In the genomic region with DNA sequence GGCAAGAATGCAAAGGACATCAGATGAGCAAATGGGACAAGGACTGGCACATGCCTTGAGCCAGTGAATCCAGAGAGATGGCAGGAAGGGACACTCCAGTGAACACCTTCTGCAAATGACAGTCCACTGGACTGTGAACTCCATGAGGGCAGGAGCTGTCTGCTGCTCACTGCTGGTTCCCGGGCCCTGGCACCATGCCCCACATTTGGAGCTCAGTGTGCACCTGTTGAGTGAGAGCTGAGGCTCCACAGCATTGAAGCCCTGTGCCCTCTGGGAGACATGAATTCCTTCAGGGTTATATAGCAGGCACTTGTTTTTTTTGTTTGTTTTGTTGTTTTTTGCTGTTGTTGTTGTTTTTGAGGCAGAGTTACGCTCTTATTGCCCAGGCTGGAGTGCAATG, we compare ENCODE assay signal across 36 cellular contexts. TPM values are rescaled to one million over a fixed set of nuclear protein-coding genes. Genes with fewer than 3 reads are reported as not detected.
"Had no signal": no experiment of that assay in that cellular context is flagged by ENCODE, and none has a peak within 500 bp of the region (broad histone marks: within the 10 kb centered on the region; RNA-seq: fewer than 3 reads in every experiment).

No MANE protein-coding gene starts in this region.

- H3K27ac ChIP-seq: cardiac muscle cell, VCaP had no signal

- H3K36me3 Mint-ChIP-seq: activated CD8-positive, alpha-beta memory T cell treated with anti-CD3 and anti-CD28 coated beads, Interleukin-2, amount 10 ng/mL, durations not matched to agents 7 days and 5 days; activated naive CD4-positive, alpha-beta T cell treated with anti-CD3 and anti-CD28 coated beads, Interleukin-2, amount 10 ng/mL, durations not matched to agents 7 days and 5 days; activated naive CD4-positive, alpha-beta T cell treated with anti-CD3 and anti-CD28 coated beads, Interleukin-2, amount 50 U/mL, for 24 hours; activated naive CD8-positive, alpha-beta T cell; activated naive CD8-positive, alpha-beta T cell treated with anti-CD3 and anti-CD28 coated beads, Interleukin-2, amount 10 ng/mL, durations not matched to agents 7 days and 5 days had no signal

- H3K4me3 ChIP-seq: ascending aorta, cardiac muscle cell had no signal

- H3K27me3 ChIP-seq: ascending aorta, cardiac muscle cell had no signal

- H3K36me3 ChIP-seq: ascending aorta, cardiac muscle cell had no signal

- H3K27ac Mint-ChIP-seq: activated B cell treated with CpG ODN at 0.5 μM for 24 hours; activated CD4-positive, alpha-beta memory T cell treated with anti-CD3 and anti-CD28 coated beads, Interleukin-2, amount 10 ng/mL, durations not matched to agents 7 days and 5 days; activated CD4-positive, alpha-beta T cell treated with anti-CD3 and anti-CD28 coated beads, Interleukin-2, amount 10 ng/mL, durations not matched to agents 24 days and 14 days; activated CD8-positive, alpha-beta memory T cell treated with anti-CD3 and anti-CD28 coated beads, Interleukin-2, amount 10 ng/mL, durations not matched to agents 7 days and 5 days; activated CD8-positive, alpha-beta T cell treated with anti-CD3 and anti-CD28 coated beads, Interleukin-2, amount 10 ng/mL, durations not matched to agents 7 days and 5 days; activated naive CD4-positive, alpha-beta T cell treated with anti-CD3 and anti-CD28 coated beads, Interleukin-2, amount 10 ng/mL, durations not matched to agents 7 days and 5 days; activated naive CD4-positive, alpha-beta T cell treated with anti-CD3 and anti-CD28 coated beads, Interleukin-2, amount 50 U/mL, for 24 hours; activated naive CD8-positive, alpha-beta T cell; activated naive CD8-positive, alpha-beta T cell treated with anti-CD3 and anti-CD28 coated beads, Interleukin-2, amount 10 ng/mL, durations not matched to agents 7 days and 5 days; activated naive CD8-positive, alpha-beta T cell treated with anti-CD3 and anti-CD28 coated beads, Interleukin-2, amount 50 U/mL, for 24 hours; activated T-cell treated with anti-CD3 and anti-CD28 coated beads, Interleukin-2, amount 50 U/mL, for 24 hours; activated T-helper 2 cell treated with anti-CD3 and anti-CD28 coated beads, Interferon-gamma antibody, Interleukin-2, Interleukin-4, amounts not matched to agents 10 μg/mL and 5 μg/mL and 100 μg/mL, durations not matched to agents 14 hours and 24 hours and 36 hours; brain; T-helper 1 cell treated with Interleukin-12 subunit alpha and Interleukin-12 subunit beta and Interleukin-4 antibody, amounts not matched to agents 30 μg/mL and 1 μg/mL, for 36 hours; T-helper 2 cell treated with Interferon-gamma antibody and Interleukin-4, amounts not matched to agents 5 μg/mL and 100 μg/mL, for 36 hours had no signal

- DNase-seq: activated B cell treated with CpG ODN at 0.5 μM for 24 hours; activated CD4-positive, alpha-beta memory T cell treated with anti-CD3 and anti-CD28 coated beads, Interleukin-2, amount 10 ng/mL, durations not matched to agents 7 days and 5 days; activated CD4-positive, alpha-beta T cell treated with anti-CD3 and anti-CD28 coated beads for 4 hours; activated CD4-positive, alpha-beta T cell treated with anti-CD3 and anti-CD28 coated beads, Interleukin-2, amount 10 ng/mL, durations not matched to agents 24 days and 14 days; activated CD4-positive, alpha-beta T cell treated with anti-CD3 and anti-CD28 coated beads, Interleukin-2, amount 50 U/mL, for 48 hours; activated CD4-positive, CD25-positive, alpha-beta regulatory T cell treated with anti-CD3 and anti-CD28 coated beads, Interleukin-2, amount 50 U/mL, for 72 hours; activated CD8-positive, alpha-beta memory T cell treated with anti-CD3 and anti-CD28 coated beads for 24 hours; activated CD8-positive, alpha-beta memory T cell treated with anti-CD3 and anti-CD28 coated beads, Interleukin-2, amount 10 ng/mL, durations not matched to agents 7 days and 5 days; activated CD8-positive, alpha-beta memory T cell treated with anti-CD3 and anti-CD28 coated beads, Interleukin-2, amount 50 U/mL, for 48 hours; activated CD8-positive, alpha-beta T cell treated with anti-CD3 and anti-CD28 coated beads, Interleukin-2, amount 10 ng/mL, durations not matched to agents 7 days and 5 days; activated effector memory CD4-positive, alpha-beta T cell treated with Interleukin-2 at 50 U/mL for 16 hours; activated gamma-delta T cell; activated naive CD4-positive, alpha-beta T cell treated with anti-CD3 and anti-CD28 coated beads, Interleukin-2, amount 10 ng/mL, durations not matched to agents 7 days and 5 days; activated naive CD4-positive, alpha-beta T cell treated with Interleukin-2 at 50 U/mL for 16 hours; activated naive CD8-positive, alpha-beta T cell treated with anti-CD3 and anti-CD28 coated beads, Interleukin-2, amount 10 ng/mL, durations not matched to agents 7 days and 5 days; activated naive CD8-positive, alpha-beta T cell treated with anti-CD3 and anti-CD28 coated beads, Interleukin-2, amount 50 U/mL, for 24 hours; activated T-cell treated with anti-CD3 and anti-CD28 coated beads, Interleukin-2, amount 50 U/mL, for 24 hours; activated T-cell treated with anti-CD3 and anti-CD28 coated beads, Interleukin-2, amount 50 U/mL, for 48 hours; amygdala; anterior cingulate cortex; caudate nucleus; SW 1271; T-helper 1 cell; T-helper 2 cell; T-helper 9 cell had no signal

- H3K9me3 ChIP-seq: ascending aorta had no signal

- H3K4me1 Mint-ChIP-seq: activated B cell treated with CpG ODN at 0.5 μM for 24 hours; activated CD4-positive, alpha-beta memory T cell treated with anti-CD3 and anti-CD28 coated beads, Interleukin-2, amount 10 ng/mL, durations not matched to agents 7 days and 5 days; activated CD4-positive, alpha-beta T cell treated with anti-CD3 and anti-CD28 coated beads, Interleukin-2, amount 10 ng/mL, durations not matched to agents 24 days and 14 days; activated CD8-positive, alpha-beta memory T cell treated with anti-CD3 and anti-CD28 coated beads, Interleukin-2, amount 10 ng/mL, durations not matched to agents 7 days and 5 days; activated naive CD4-positive, alpha-beta T cell treated with anti-CD3 and anti-CD28 coated beads, Interleukin-2, amount 10 ng/mL, durations not matched to agents 7 days and 5 days; activated naive CD4-positive, alpha-beta T cell treated with anti-CD3 and anti-CD28 coated beads, Interleukin-2, amount 50 U/mL, for 24 hours; activated naive CD8-positive, alpha-beta T cell treated with anti-CD3 and anti-CD28 coated beads, Interleukin-2, amount 10 ng/mL, durations not matched to agents 7 days and 5 days; activated naive CD8-positive, alpha-beta T cell treated with anti-CD3 and anti-CD28 coated beads, Interleukin-2, amount 50 U/mL, for 24 hours; brain; central memory CD8-positive, alpha-beta T cell had no signal

- H3K9me3 Mint-ChIP-seq: activated CD4-positive, alpha-beta memory T cell treated with anti-CD3 and anti-CD28 coated beads, Interleukin-2, amount 10 ng/mL, durations not matched to agents 7 days and 5 days; activated CD4-positive, alpha-beta T cell treated with anti-CD3 and anti-CD28 coated beads, Interleukin-2, amount 10 ng/mL, durations not matched to agents 24 days and 14 days; activated naive CD4-positive, alpha-beta T cell treated with anti-CD3 and anti-CD28 coated beads, Interleukin-2, amount 10 ng/mL, durations not matched to agents 7 days and 5 days; activated naive CD4-positive, alpha-beta T cell treated with anti-CD3 and anti-CD28 coated beads, Interleukin-2, amount 50 U/mL, for 24 hours; activated naive CD8-positive, alpha-beta T cell treated with anti-CD3 and anti-CD28 coated beads, Interleukin-2, amount 10 ng/mL, durations not matched to agents 7 days and 5 days; activated naive CD8-positive, alpha-beta T cell treated with anti-CD3 and anti-CD28 coated beads, Interleukin-2, amount 50 U/mL, for 24 hours; activated T-cell treated with anti-CD3 and anti-CD28 coated beads, Interleukin-2, amount 50 U/mL, for 24 hours; activated T-helper 2 cell treated with anti-CD3 and anti-CD28 coated beads, Interferon-gamma antibody, Interleukin-2, Interleukin-4, amounts not matched to agents 10 μg/mL and 5 μg/mL and 100 μg/mL, durations not matched to agents 14 hours and 24 hours and 36 hours; T-helper 1 cell treated with Interleukin-12 subunit alpha and Interleukin-12 subunit beta and Interleukin-4 antibody, amounts not matched to agents 30 μg/mL and 1 μg/mL, for 36 hours; T-helper 2 cell treated with Interferon-gamma antibody and Interleukin-4, amounts not matched to agents 5 μg/mL and 100 μg/mL, for 36 hours had no signal

- H3K27me3 Mint-ChIP-seq: activated B cell treated with CpG ODN at 0.5 μM for 24 hours; activated CD4-positive, alpha-beta T cell treated with anti-CD3 and anti-CD28 coated beads, Interleukin-2, amount 10 ng/mL, durations not matched to agents 24 days and 14 days; activated CD8-positive, alpha-beta memory T cell treated with anti-CD3 and anti-CD28 coated beads, Interleukin-2, amount 10 ng/mL, durations not matched to agents 7 days and 5 days; activated naive CD8-positive, alpha-beta T cell; activated naive CD8-positive, alpha-beta T cell treated with anti-CD3 and anti-CD28 coated beads, Interleukin-2, amount 10 ng/mL, durations not matched to agents 7 days and 5 days; activated naive CD8-positive, alpha-beta T cell treated with anti-CD3 and anti-CD28 coated beads, Interleukin-2, amount 50 U/mL, for 24 hours had no signal

- H3K4me3 Mint-ChIP-seq: activated B cell treated with CpG ODN at 0.5 μM for 24 hours; activated CD4-positive, alpha-beta memory T cell treated with anti-CD3 and anti-CD28 coated beads, Interleukin-2, amount 10 ng/mL, durations not matched to agents 7 days and 5 days; activated CD4-positive, alpha-beta T cell treated with anti-CD3 and anti-CD28 coated beads, Interleukin-2, amount 10 ng/mL, durations not matched to agents 24 days and 14 days; activated CD8-positive, alpha-beta memory T cell treated with anti-CD3 and anti-CD28 coated beads, Interleukin-2, amount 10 ng/mL, durations not matched to agents 7 days and 5 days; activated CD8-positive, alpha-beta T cell treated with anti-CD3 and anti-CD28 coated beads, Interleukin-2, amount 10 ng/mL, durations not matched to agents 7 days and 5 days; activated naive CD4-positive, alpha-beta T cell treated with anti-CD3 and anti-CD28 coated beads, Interleukin-2, amount 10 ng/mL, durations not matched to agents 7 days and 5 days; activated naive CD4-positive, alpha-beta T cell treated with anti-CD3 and anti-CD28 coated beads, Interleukin-2, amount 50 U/mL, for 24 hours; activated naive CD8-positive, alpha-beta T cell; activated naive CD8-positive, alpha-beta T cell treated with anti-CD3 and anti-CD28 coated beads, Interleukin-2, amount 10 ng/mL, durations not matched to agents 7 days and 5 days; activated naive CD8-positive, alpha-beta T cell treated with anti-CD3 and anti-CD28 coated beads, Interleukin-2, amount 50 U/mL, for 24 hours; activated T-cell treated with anti-CD3 and anti-CD28 coated beads, Interleukin-2, amount 50 U/mL, for 24 hours; brain; central memory CD8-positive, alpha-beta T cell; T-helper 1 cell treated with Interleukin-12 subunit alpha and Interleukin-12 subunit beta and Interleukin-4 antibody, amounts not matched to agents 30 μg/mL and 1 μg/mL, for 36 hours; T-helper 2 cell treated with Interferon-gamma antibody and Interleukin-4, amounts not matched to agents 5 μg/mL and 100 μg/mL, for 36 hours had no signal

RNA-seq across cellular contexts. Expression of gene PRIMA1, which starts 13.1 kb away (rescaled TPM):
- total RNA-seq: activated B cell treated with CpG ODN at 0.5 μM for 24 hours; activated CD4-positive, alpha-beta memory T cell treated with anti-CD3 and anti-CD28 coated beads, Interleukin-2, amount 10 ng/mL, durations not matched to agents 7 days and 5 days; activated CD4-positive, alpha-beta T cell treated with anti-CD3 and anti-CD28 coated beads, Interleukin-2, amount 10 ng/mL, durations not matched to agents 24 days and 14 days; activated CD8-positive, alpha-beta memory T cell treated with anti-CD3 and anti-CD28 coated beads, Interleukin-2, amount 10 ng/mL, durations not matched to agents 7 days and 5 days; activated CD8-positive, alpha-beta T cell treated with anti-CD3 and anti-CD28 coated beads, Interleukin-2, amount 10 ng/mL, durations not matched to agents 7 days and 5 days; activated naive CD8-positive, alpha-beta T cell treated with anti-CD3 and anti-CD28 coated beads, Interleukin-2, amount 10 ng/mL, durations not matched to agents 7 days and 5 days; activated T-helper 2 cell treated with anti-CD3 and anti-CD28 coated beads, Interferon-gamma antibody, Interleukin-2, Interleukin-4, amounts not matched to agents 10 μg/mL and 5 μg/mL and 100 μg/mL, durations not matched to agents 14 hours and 24 hours and 36 hours; bronchial epithelial cell had no signal
